Comparison of ENCODE assay signal across 18 cellular contexts in genomic region chr18:53950545-53950944, GRCh38.
"Had no signal": no experiment of that assay in that cellular context is flagged by ENCODE, and none has a peak within 500 bp of the region (broad histone marks: within the 10 kb centered on the region; RNA-seq: fewer than 3 reads in every experiment).

No MANE protein-coding gene starts in this region.

- H3K36me3 ChIP-seq: ascending aorta, gastrocnemius medialis, heart right ventricle, sigmoid colon, spleen, upper lobe of left lung had no signal

- H3K4me3 Mint-ChIP-seq: activated T-cell treated with anti-CD3 and anti-CD28 coated beads, Interleukin-2, amount 50 U/mL, for 72 hours; stimulated activated memory B cell treated with anti-CD40 and anti-IgM and Interleukin-4, amounts not matched to agents 10 μg/mL and 1 μg/mL and 100 μg/mL, for 72 hours had no signal

- H3K27ac ChIP-seq: ascending aorta, coronary artery, gastrocnemius medialis, heart right ventricle, sigmoid colon, spleen, testis, upper lobe of left lung, VCaP had no signal

- H3K9me3 ChIP-seq: ascending aorta, gastrocnemius medialis, heart right ventricle, sigmoid colon, testis, upper lobe of left lung had no signal

- H3K36me3 Mint-ChIP-seq: stimulated activated memory B cell treated with anti-CD40 and anti-IgM and Interleukin-4, amounts not matched to agents 10 μg/mL and 1 μg/mL and 100 μg/mL, for 72 hours had no signal

- H3K27ac Mint-ChIP-seq: activated T-cell treated with anti-CD3 and anti-CD28 coated beads, Interleukin-2, amount 50 U/mL, for 72 hours; stimulated activated memory B cell treated with anti-CD40 and anti-IgM and Interleukin-4, amounts not matched to agents 10 μg/mL and 1 μg/mL and 100 μg/mL, for 72 hours had no signal

- H3K9me3 Mint-ChIP-seq: stimulated activated memory B cell treated with anti-CD40 and anti-IgM and Interleukin-4, amounts not matched to agents 10 μg/mL and 1 μg/mL and 100 μg/mL, for 72 hours had no signal

- H3K4me3 ChIP-seq: ascending aorta, coronary artery, gastrocnemius medialis, heart right ventricle, sigmoid colon, spleen, testis, upper lobe of left lung had no signal

- H3K27me3 Mint-ChIP-seq: stimulated activated memory B cell treated with anti-CD40 and anti-IgM and Interleukin-4, amounts not matched to agents 10 μg/mL and 1 μg/mL and 100 μg/mL, for 72 hours had no signal

- H3K4me1 ChIP-seq: ascending aorta, gastrocnemius medialis, heart right ventricle, sigmoid colon, spleen, testis, upper lobe of left lung had no signal

- H3K27me3 ChIP-seq: ascending aorta, gastrocnemius medialis, heart right ventricle, sigmoid colon, spleen, testis, upper lobe of left lung had no signal

- ATAC-seq: activated T-cell treated with anti-CD3 and anti-CD28 coated beads, Interleukin-2, amount 50 U/mL, for 72 hours; gastrocnemius medialis; heart right ventricle; stimulated activated memory B cell treated with anti-CD40 and anti-IgM and Interleukin-4, amounts not matched to agents 10 μg/mL and 1 μg/mL and 100 μg/mL, for 72 hours had no signal

- DNase-seq: activated CD4-positive, alpha-beta T cell treated with anti-CD3 and anti-CD28 coated beads for 1 hour; activated effector memory CD4-positive, alpha-beta T cell treated with anti-CD3 and anti-CD28 coated beads, Interleukin-2, amount 50 U/mL, for 16 hours; activated naive CD4-positive, alpha-beta T cell treated with anti-CD3 and anti-CD28 coated beads, Interleukin-2, amount 50 U/mL, for 16 hours; activated T-cell treated with anti-CD3 and anti-CD28 coated beads, Interleukin-2, amount 50 U/mL, for 72 hours; gastrocnemius medialis; heart right ventricle; occipital lobe; posterior cingulate gyrus; sigmoid colon; spleen; stimulated activated CD4-positive, alpha-beta T cell treated with anti-CD3 and anti-CD28 coated beads, Interleukin-4, amount 100 ng/mL, for 4 hours; T-helper 2 cell; testis; upper lobe of left lung had no signal

- H3K4me1 Mint-ChIP-seq: stimulated activated memory B cell treated with anti-CD40 and anti-IgM and Interleukin-4, amounts not matched to agents 10 μg/mL and 1 μg/mL and 100 μg/mL, for 72 hours had no signal
